Comparison of ENCODE assay signal across 20 cellular contexts in genomic region chr3:160141485-160142185, GRCh38.
"Had no signal": no experiment of that assay in that cellular context is flagged by ENCODE, and none has a peak within 500 bp of the region (broad histone marks: within the 10 kb centered on the region; RNA-seq: fewer than 3 reads in every experiment).

No MANE protein-coding gene starts in this region.

- H3K4me1 Mint-ChIP-seq: immature natural killer cell, WTC11 had no signal

- H3K27me3 Mint-ChIP-seq: activated naive CD8-positive, alpha-beta T cell; naive B cell had no signal

- H3K27me3 ChIP-seq: gastroesophageal sphincter, tibial artery had no signal

- H3K36me3 ChIP-seq: gastroesophageal sphincter, prostate gland, tibial artery had no signal

- H3K9me3 ChIP-seq: mucosa of descending colon, prostate gland had no signal

- ATAC-seq: gastroesophageal sphincter, left ventricle myocardium superior, mucosa of descending colon, sciatic nerve, WTC11 had no signal

- H3K27ac ChIP-seq: gastroesophageal sphincter, prostate gland, tibial artery had no signal

- H3K4me3 Mint-ChIP-seq: activated CD4-positive, alpha-beta memory T cell treated with anti-CD3 and anti-CD28 coated beads for 36 hours; activated naive CD8-positive, alpha-beta T cell; activated T-helper 1 cell treated with anti-CD3 and anti-CD28 coated beads, Interleukin-12 subunit alpha, Interleukin-12 subunit beta, Interleukin-2, Interleukin-4 antibody, amounts not matched to agents 30 ng/mL and 10 ng/mL and 1 ng/mL, durations not matched to agents 14 hours and 24 hours and 36 hours; endodermal cell; immature natural killer cell; naive B cell; WTC11 had no signal

- H3K36me3 Mint-ChIP-seq: activated CD4-positive, alpha-beta memory T cell treated with anti-CD3 and anti-CD28 coated beads for 36 hours; activated naive CD8-positive, alpha-beta T cell; immature natural killer cell had no signal

- H3K4me3 ChIP-seq: gastroesophageal sphincter, mucosa of descending colon, prostate gland, tibial artery had no signal

- H3K27ac Mint-ChIP-seq: activated CD4-positive, alpha-beta memory T cell treated with anti-CD3 and anti-CD28 coated beads for 36 hours; activated naive CD8-positive, alpha-beta T cell; activated T-helper 1 cell treated with anti-CD3 and anti-CD28 coated beads, Interleukin-12 subunit alpha, Interleukin-12 subunit beta, Interleukin-2, Interleukin-4 antibody, amounts not matched to agents 30 ng/mL and 10 ng/mL and 1 ng/mL, durations not matched to agents 14 hours and 24 hours and 36 hours; endodermal cell; immature natural killer cell; WTC11 had no signal

- H3K4me1 ChIP-seq: gastroesophageal sphincter, prostate gland, tibial artery had no signal

- DNase-seq: activated CD4-positive, alpha-beta memory T cell treated with anti-CD3 and anti-CD28 coated beads for 36 hours; activated CD4-positive, alpha-beta T cell treated with anti-CD3 and anti-CD28 coated beads for 4 hours; activated T-cell treated with anti-CD3 and anti-CD28 coated beads for 4 hours; amniotic stem cell; endodermal cell; immature natural killer cell; kidney glomerular epithelial cell; left ventricle myocardium superior; mucosa of descending colon; naive B cell; stimulated activated CD8-positive, alpha-beta memory T cell treated with anti-CD3 and anti-CD28 coated beads, Interleukin-4, amount 100 ng/mL, for 48 hours; stimulated activated naive CD8-positive, alpha-beta T cell treated with anti-CD3 and anti-CD28 coated beads, Interleukin-15, Interleukin-2, amounts not matched to agents 100 U/mL and 50 U/mL, for 24 hours; substantia nigra; tibial artery had no signal
